10 cellular contexts compared by ENCODE assay signal in genomic region chr11:8268530-8269461, GRCh38. TPM values are rescaled to one million over a fixed set of nuclear protein-coding genes. Genes with fewer than 3 reads are reported as not detected.
DNase-seq lines count a peak whose midpoint lies in the region; ATAC-seq, FAIRE-seq and TF ChIP-seq lines count a peak whose summit lies in the region.
"Had no signal": no experiment of that assay in that cellular context is flagged by ENCODE, and none has a peak within 500 bp of the region (broad histone marks: within the 10 kb centered on the region; RNA-seq: fewer than 3 reads in every experiment).

No MANE protein-coding gene starts in this region.

- ATAC-seq in mucosa of descending colon (peak; percentile 29), HG02623 (IDR thresholded peaks at IDR 0.05; ENCODE audit: unreplicated experiment) (no peak)
- ATAC-seq: K562 had no signal

- H3K4me3 Mint-ChIP-seq in activated naive CD4-positive, alpha-beta T cell treated with anti-CD3 and anti-CD28 coated beads for 36 hours = peak overlapping the region; percentile 34

- no peak for DNase-seq in activated naive CD4-positive, alpha-beta T cell treated with anti-CD3 and anti-CD28 coated beads for 36 hours
- DNase-seq in activated naive CD4-positive, alpha-beta T cell treated with anti-CD3 and anti-CD28 coated beads, Interleukin-2, amount 50 U/mL, for 16 hours = no peak
- DNase-seq in mucosa of descending colon (no peak), uterus (peak; percentile 6 to 11), GF-D8 (lab: John Stamatoyannopoulos, UW) (no peak), H54 (ENCODE audit: insufficient read length, low spot score) (no peak)

- no peaks in the 10 kb centered on the region for H3K9me3 Mint-ChIP-seq in activated naive CD4-positive, alpha-beta T cell treated with anti-CD3 and anti-CD28 coated beads for 36 hours

- intact Hi-C loops in activated naive CD4-positive, alpha-beta T cell treated with anti-CD3 and anti-CD28 coated beads for 36 hours (cut with micrococcal nuclease) = no loop called here
- intact Hi-C loops in mucosa of descending colon (cut with DNase I, micrococcal nuclease) (no loop called here), uterus (cut with DNase I; ENCODE audit: low total_unique reads) (no loop called here)

- TF ChIP-seq POLR2A in uterus (IDR thresholded peaks at IDR 0.05) = no peak
- no peak for TF ChIP-seq POLR2A in H54 (IDR thresholded peaks at IDR 0.05; ENCODE audit: low read depth, low read length)

- no peak for FAIRE-seq in H54 (lab: Jason Lieb, UNC)
- FAIRE-seq: K562 had no signal

- H3K27me3 ChIP-seq in duodenal mucosa (ENCODE audit: control insufficient read depth in 1 of 2, insufficient read depth in 2 of 2, low read length in 2 of 2) = peaks cover 53 to 62% of the 10 kb centered on the region in 2 donors
- H3K27me3 ChIP-seq in uterus = peaks cover 9 to 26% of the 10 kb centered on the region in 2 donors

- TF ChIP-seq CTCF in mucosa of descending colon (IDR thresholded peaks at IDR 0.05) (no peak), uterus (IDR thresholded peaks at IDR 0.05) (no peak)

- H3K4me1 ChIP-seq in duodenal mucosa (ENCODE audit: control insufficient read depth in 1 of 2, insufficient read depth in 2 of 2, low read length in 2 of 2) (peaks cover 0 to 4% of the 10 kb centered on the region in 2 donors), mucosa of descending colon (ENCODE audit: low read depth) (peaks cover 11% of the 10 kb centered on the region), uterus (peaks cover 0 to 7% of the 10 kb centered on the region in 2 donors)

- H3K4me3 ChIP-seq in duodenal mucosa (ENCODE audit: low read depth in 1 of 2, low read length in 2 of 2) (peak overlapping the region; percentile 8 to 43), mucosa of descending colon (no peak overlapping the region), uterus (peak overlapping the region; percentile 16 to 19)
- H3K4me3 ChIP-seq: K562 had no signal

- no peak overlapping the region for H3K27ac Mint-ChIP-seq in activated naive CD4-positive, alpha-beta T cell treated with anti-CD3 and anti-CD28 coated beads for 36 hours

- H3K36me3 Mint-ChIP-seq in activated naive CD4-positive, alpha-beta T cell treated with anti-CD3 and anti-CD28 coated beads for 36 hours (ENCODE audit: low read depth) = no peaks in the 10 kb centered on the region

- H3K36me3 ChIP-seq in duodenal mucosa (ENCODE audit: control insufficient read depth in 1 of 2, insufficient read depth in 2 of 2, low read length in 2 of 2) (no peaks in the 10 kb centered on the region), mucosa of descending colon (ENCODE audit: low read depth) (no peaks in the 10 kb centered on the region), uterus (no peaks in the 10 kb centered on the region)

- H3K27ac ChIP-seq in duodenal mucosa (ENCODE audit: low read depth, low read length) (no peak overlapping the region), uterus (no peak overlapping the region)

- CTCF ChIA-PET in activated naive CD4-positive, alpha-beta T cell treated with anti-CD3 and anti-CD28 coated beads for 36 hours (lab: Charles Lee) = no interaction called here

- no peak overlapping the region for H3K9ac ChIP-seq in duodenal mucosa (ENCODE audit: low read depth in 1 of 2, low read length in 2 of 2)

- peaks cover 8% of the 10 kb centered on the region for H3K4me1 Mint-ChIP-seq in activated naive CD4-positive, alpha-beta T cell treated with anti-CD3 and anti-CD28 coated beads for 36 hours (ENCODE audit: low read depth)

- peaks cover 71% of the 10 kb centered on the region for H3K27me3 Mint-ChIP-seq in activated naive CD4-positive, alpha-beta T cell treated with anti-CD3 and anti-CD28 coated beads for 36 hours (ENCODE audit: low read depth)

- H3K9me3 ChIP-seq in duodenal mucosa (ENCODE audit: control insufficient read depth in 1 of 2, low read length in 2 of 2) (no peaks in the 10 kb centered on the region), mucosa of descending colon (no peaks in the 10 kb centered on the region), uterus (no peaks in the 10 kb centered on the region)

RNA-seq across cellular contexts. Expression of gene LMO1, which starts 5.1 kb away (rescaled TPM):
- total RNA-seq in activated naive CD4-positive, alpha-beta T cell treated with anti-CD3 and anti-CD28 coated beads for 36 hours = not detected
- total RNA-seq in mucosa of descending colon = under 1 TPM in 1 of 3 donors, not detected in 2; 0.70 TPM
- total RNA-seq in uterus = not detected
- total RNA-seq: K562, pulmonary artery endothelial cell had no signal

Comparison
In these comparisons a context has a peak if more than half of its experiments do, and no peak if none do; other contexts are left out.
1. DNase-seq: peak in uterus (2 of 2); none in activated naive CD4-positive, alpha-beta T cell treated with anti-CD3 and anti-CD28 coated beads for 36 hours (single experiment), activated naive CD4-positive, alpha-beta T cell treated with anti-CD3 and anti-CD28 coated beads, Interleukin-2, amount 50 U/mL, for 16 hours (single experiment), mucosa of descending colon (0 of 3), GF-D8 (single experiment) and H54 (single experiment).